In the genomic region with DNA sequence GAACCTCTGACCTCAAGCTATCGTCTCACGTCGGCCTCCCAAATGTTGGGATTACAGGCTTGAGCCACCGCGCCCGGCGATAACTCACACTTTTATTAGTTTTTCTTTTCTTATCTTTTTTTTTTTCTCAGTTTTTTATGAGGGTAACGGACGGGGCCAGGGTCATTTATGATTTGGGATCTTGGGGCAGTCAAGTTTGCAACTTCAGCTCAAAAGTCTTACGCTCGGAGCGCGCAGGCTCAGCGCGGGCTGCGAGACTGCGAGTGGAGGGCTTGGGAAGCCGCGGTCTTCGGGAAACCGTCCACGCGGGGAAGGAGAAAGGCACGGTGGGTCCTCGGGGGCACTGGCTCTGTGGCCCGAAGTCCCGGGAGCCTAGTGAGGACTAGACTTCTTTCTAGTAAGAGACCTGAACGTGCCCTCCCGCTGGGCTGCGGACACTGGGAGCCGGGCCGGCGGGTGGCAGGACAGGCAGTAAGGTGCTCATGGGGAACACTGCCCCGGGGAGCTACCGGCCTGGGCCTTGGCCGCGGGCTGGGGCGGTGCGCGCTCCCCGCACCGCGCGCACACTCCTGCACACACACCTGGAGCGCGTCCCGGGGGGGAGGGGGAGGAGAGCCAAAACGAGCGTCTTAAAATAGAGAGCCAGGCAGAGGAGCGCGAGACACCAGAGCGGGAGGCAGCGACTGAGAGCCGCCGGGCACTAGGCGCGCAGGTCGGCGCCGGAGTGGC, we compare ENCODE assay signal across 9 cellular contexts. TPM values are rescaled to one million over a fixed set of nuclear protein-coding genes. Genes with fewer than 3 reads are reported as not detected.
DNase-seq lines count a peak whose midpoint lies in the region; ATAC-seq lines count a peak whose summit lies in the region.
"Had no signal": no experiment of that assay in that cellular context is flagged by ENCODE, and none has a peak within 500 bp of the region (broad histone marks: within the 10 kb centered on the region; RNA-seq: fewer than 3 reads in every experiment).

No MANE protein-coding gene starts in this region.

- no peaks in the 10 kb centered on the region for H3K9me3 Mint-ChIP-seq in activated T-cell treated with anti-CD3 and anti-CD28 coated beads, Interleukin-2, amount 50 U/mL, for 4 hours

- no peak for DNase-seq in activated T-cell treated with anti-CD3 and anti-CD28 coated beads, Interleukin-2, amount 50 U/mL, for 4 hours
- no peak for DNase-seq in activated T-cell treated with anti-CD3 and anti-CD28 coated beads, Interleukin-2, amount 50 U/mL, for 1 hour
- DNase-seq in activated T-cell treated with anti-CD3 and anti-CD28 coated beads, Interleukin-2, amount 50 U/mL, for 48 hours: peak; percentile 54 to 55
- DNase-seq in stimulated activated CD4-positive, alpha-beta T cell treated with anti-CD3 and anti-CD28 coated beads, Interleukin-2, amount 100 ng/mL, for 24 hours: peak; percentile 27 to 41
- DNase-seq in germinal center (ENCODE audit: low spot score): no peak

- H3K36me3 Mint-ChIP-seq in activated T-cell treated with anti-CD3 and anti-CD28 coated beads, Interleukin-2, amount 50 U/mL, for 4 hours (ENCODE audit: insufficient read depth): no peaks in the 10 kb centered on the region

- H3K27me3 Mint-ChIP-seq in activated T-cell treated with anti-CD3 and anti-CD28 coated beads, Interleukin-2, amount 50 U/mL, for 4 hours (ENCODE audit: low read depth): peaks cover 72% of the 10 kb centered on the region

- peaks cover 28% of the 10 kb centered on the region for H3K4me1 Mint-ChIP-seq in activated T-cell treated with anti-CD3 and anti-CD28 coated beads, Interleukin-2, amount 50 U/mL, for 4 hours (ENCODE audit: low read depth)

- H3K4me3 Mint-ChIP-seq in activated T-cell treated with anti-CD3 and anti-CD28 coated beads, Interleukin-2, amount 50 U/mL, for 4 hours: peak overlapping the region; percentile 66

- peak; percentile 36 to 42 for ATAC-seq in activated T-cell treated with anti-CD3 and anti-CD28 coated beads, Interleukin-2, amount 50 U/mL, for 4 hours
- ATAC-seq in HG02970 (IDR thresholded peaks at IDR 0.05; ENCODE audit: low FRiP score, unreplicated experiment) (no peak), GM21515 (IDR thresholded peaks at IDR 0.05; ENCODE audit: unreplicated experiment) (no peak)

- peak overlapping the region; percentile 38; the same call in 1 of the 2 replicates for H3K4me3 ChIP-seq in iPS-18c (ENCODE audit: insufficient read depth, low read depth, low read length)

- H3K9me3 ChIP-seq in iPS-18c (ENCODE audit: control insufficient read depth, insufficient read depth, low read length): peaks cover 2% of the 10 kb centered on the region

RNA-seq across cellular contexts. Expression of a gene that starts 0.5 kb away (rescaled TPM):
- under 1 TPM; 0.11 to 0.87 (median 0.28) TPM for total RNA-seq in activated T-cell treated with anti-CD3 and anti-CD28 coated beads, Interleukin-2, amount 50 U/mL, for 4 hours
- total RNA-seq: SK-MEL-5 had no signal

Comparison
In these comparisons a context has a peak if more than half of its experiments do, and no peak if none do; other contexts are left out.
1. DNase-seq: peak in activated T-cell treated with anti-CD3 and anti-CD28 coated beads, Interleukin-2, amount 50 U/mL, for 48 hours (2 of 2) and stimulated activated CD4-positive, alpha-beta T cell treated with anti-CD3 and anti-CD28 coated beads, Interleukin-2, amount 100 ng/mL, for 24 hours (2 of 2); none in activated T-cell treated with anti-CD3 and anti-CD28 coated beads, Interleukin-2, amount 50 U/mL, for 4 hours (single experiment), activated T-cell treated with anti-CD3 and anti-CD28 coated beads, Interleukin-2, amount 50 U/mL, for 1 hour (single experiment) and germinal center (single experiment).
2. ATAC-seq: peak in activated T-cell treated with anti-CD3 and anti-CD28 coated beads, Interleukin-2, amount 50 U/mL, for 4 hours (2 of 2); none in HG02970 (single experiment) and GM21515 (single experiment).